ENCODE assay signal across 2 cellular contexts in genomic region chr9:12666813-12667212, GRCh38.
TF ChIP-seq lines count a peak whose summit lies in the region.

No MANE protein-coding gene starts in this region.

TF ChIP-seq in H1, 55 proteins besides CTCF, POLR2A, EP300 and RAD21:
- TF ChIP-seq POU5F1 (IDR thresholded peaks at IDR 0.05; ENCODE audit: low read depth, low read length) (no peak), TEAD4 (IDR thresholded peaks at IDR 0.05; ENCODE audit: low read depth, low read length) (peak; percentile 45; the same call in 1 of the 2 replicates)

TF ChIP-seq in GM12891, 5 proteins besides CTCF, POLR2A, EP300 and RAD21:
- TF ChIP-seq POU2F2 (IDR thresholded peaks at IDR 0.05; ENCODE audit: low read depth, low read length) = no peak
- no peak for TF ChIP-seq TAF1 (IDR thresholded peaks at IDR 0.05; ENCODE audit: low read depth, low read length)
- TF ChIP-seq POLR2AphosphoS5 (IDR thresholded peaks at IDR 0.05; ENCODE audit: low read depth, low read length) = no peak
- no peak for TF ChIP-seq PAX5 (IDR thresholded peaks at IDR 0.05; ENCODE audit: insufficient read depth, low read length, severe bottlenecking)
- no peak for TF ChIP-seq SPI1 (IDR thresholded peaks at IDR 0.05; ENCODE audit: low read depth, low read length)
